Comparison of ENCODE assay signal across 24 cellular contexts in genomic region chr10:131070856-131071255, GRCh38.
"Had no signal": no experiment of that assay in that cellular context is flagged by ENCODE, and none has a peak within 500 bp of the region (broad histone marks: within the 10 kb centered on the region; RNA-seq: fewer than 3 reads in every experiment).

No MANE protein-coding gene starts in this region.

- DNase-seq: activated CD4-positive, alpha-beta T cell treated with anti-CD3 and anti-CD28 coated beads, Interleukin-2, amount 10 ng/mL, durations not matched to agents 7 days and 5 days; activated CD4-positive, CD25-positive, alpha-beta regulatory T cell; activated CD8-positive, alpha-beta T cell treated with anti-CD3 and anti-CD28 coated beads for 36 hours; activated gamma-delta T cell; activated naive CD4-positive, alpha-beta T cell treated with anti-CD3 and anti-CD28 coated beads, Interleukin-2, amount 10 ng/mL, durations not matched to agents 7 days and 5 days; activated naive CD8-positive, alpha-beta T cell treated with anti-CD3 and anti-CD28 coated beads, Interleukin-2, amount 10 ng/mL, durations not matched to agents 7 days and 5 days; activated T-cell treated with anti-CD3 and anti-CD28 coated beads, Interleukin-2, amount 50 U/mL, for 24 hours; anterior cingulate cortex; caudate nucleus; Karpas-422; MM.1S; NCI-H1105 treated with DMSO at 0.1 percent for 48 hours; NCI-H1436 treated with DMSO at 0.1 percent for 48 hours; NCI-H187; NCI-H2081; NCI-H510A treated with DMSO at 0.1 percent for 48 hours; NCI-H69; NK-92 treated with Interleukin-12 subunit alpha and Interleukin-12 subunit beta, amount 100 ng/mL, for 24 hours; PC-3; T-helper 1 cell had no signal

- H3K9me3 ChIP-seq: adrenal gland had no signal

- H3K36me3 ChIP-seq: adrenal gland had no signal

- H3K27ac ChIP-seq: adrenal gland, SK-N-MC, VCaP had no signal

- H3K27me3 ChIP-seq: adrenal gland had no signal

- H3K4me3 ChIP-seq: adrenal gland, K562, SK-N-MC had no signal

- H3K4me1 ChIP-seq: adrenal gland had no signal
